Comparison of ENCODE assay signal across 9 cellular contexts in genomic region chr2:222430071-222430470, GRCh38. TPM values are rescaled to one million over a fixed set of nuclear protein-coding genes. Genes with fewer than 3 reads are reported as not detected.
"Had no signal": no experiment of that assay in that cellular context is flagged by ENCODE, and none has a peak within 500 bp of the region (broad histone marks: within the 10 kb centered on the region; RNA-seq: fewer than 3 reads in every experiment).

No MANE protein-coding gene starts in this region.

- H3K27me3 Mint-ChIP-seq: IgD-negative memory B cell had no signal

- H3K27ac ChIP-seq: HL-60, KMS-11 had no signal

- H3K9ac ChIP-seq: KMS-11 had no signal

- DNase-seq: IMR-90, KBM-7, KG1 had no signal

- FAIRE-seq: HTR-8/SVneo, K562 had no signal

- ATAC-seq: K562 had no signal

- H3K4me2 ChIP-seq: KMS-11 had no signal

- H3K36me3 Mint-ChIP-seq: IgD-negative memory B cell had no signal

- H3K4me3 ChIP-seq: K562 had no signal

- H3K9me3 Mint-ChIP-seq: IgD-negative memory B cell had no signal

RNA-seq across cellular contexts. Expression of gene SGPP2, which starts 5.7 kb away (rescaled TPM):
- total RNA-seq: HT1080, IMR-90 had no signal
- polyA plus RNA-seq: IMR-90 had no signal
